10 cellular contexts compared by ENCODE assay signal in the genomic region with DNA sequence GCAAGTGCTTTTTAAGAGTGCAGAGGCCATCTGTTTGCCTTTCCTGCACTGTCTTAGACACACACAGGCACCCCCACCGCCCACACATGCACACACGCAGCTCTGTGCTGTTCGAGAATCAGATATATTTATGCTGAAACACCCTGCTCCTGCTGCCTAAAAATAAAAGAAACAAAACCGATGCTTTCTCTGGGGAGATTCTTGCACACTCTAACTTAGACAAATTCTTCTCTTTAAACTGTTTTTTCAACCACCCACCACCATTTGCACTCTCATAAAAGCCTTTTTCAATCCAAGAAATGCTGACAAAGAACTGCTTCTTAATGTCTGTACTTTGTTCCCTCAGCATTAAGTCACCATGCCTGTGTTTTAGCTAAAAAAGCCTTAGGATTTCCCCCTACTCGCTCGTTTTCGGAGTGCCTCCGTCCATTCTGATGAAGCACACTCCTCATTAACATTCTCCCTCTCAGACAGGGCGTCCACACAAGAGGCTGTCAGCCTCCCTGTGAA. TPM values are rescaled to one million over a fixed set of nuclear protein-coding genes. Genes with fewer than 3 reads are reported as not detected.
DNase-seq lines count a peak whose midpoint lies in the region; ATAC-seq and TF ChIP-seq lines count a peak whose summit lies in the region.
"Had no signal": no experiment of that assay in that cellular context is flagged by ENCODE, and none has a peak within 500 bp of the region (broad histone marks: within the 10 kb centered on the region; RNA-seq: fewer than 3 reads in every experiment).

No MANE protein-coding gene starts in this region.

- 33% methylated on average over 9 of the region's 9 CpGs for WGBS in esophagus muscularis mucosa

- DNase-seq in stimulated activated CD8-positive, alpha-beta memory T cell treated with anti-CD3 and anti-CD28 coated beads, Interleukin-4, amount 100 ng/mL, for 24 hours (ENCODE audit: low read depth): peak; percentile 11
- DNase-seq in stimulated activated CD8-positive, alpha-beta memory T cell treated with anti-CD3 and anti-CD28 coated beads, Interleukin-4, amount 100 ng/mL, for 48 hours: no peak
- DNase-seq in fibroblast of the aortic adventitia (ENCODE audit: low read depth) (peak; percentile 54), esophagus muscularis mucosa (ENCODE audit: extremely low spot score) (no peak)
- DNase-seq in CD8-positive, alpha-beta memory T cell: no peak
- DNase-seq in activated naive CD8-positive, alpha-beta T cell treated with anti-CD3 and anti-CD28 coated beads, Interleukin-2, amount 50 U/mL, for 24 hours: no peak
- DNase-seq: activated naive CD4-positive, alpha-beta T cell treated with Interleukin-2 at 50 U/mL for 16 hours; DND-41 had no signal

- POLR2A ChIA-PET in CD8-positive, alpha-beta memory T cell (lab: Charles Lee): no interaction called here

- ATAC-seq in HG03280 (IDR thresholded peaks at IDR 0.05; ENCODE audit: unreplicated experiment): peak; percentile 70
- no peak for ATAC-seq in GM21423 (IDR thresholded peaks at IDR 0.05; ENCODE audit: unreplicated experiment)
- ATAC-seq in activated naive CD8-positive, alpha-beta T cell treated with anti-CD3 and anti-CD28 coated beads, Interleukin-2, amount 50 U/mL, for 24 hours: no peak

- H3K36me3 ChIP-seq in CD8-positive, alpha-beta memory T cell (ENCODE audit: insufficient read depth, low read length): no peaks in the 10 kb centered on the region
- no peaks in the 10 kb centered on the region for H3K36me3 ChIP-seq in esophagus muscularis mucosa

- H3K9me3 Mint-ChIP-seq in CD8-positive, alpha-beta memory T cell: no peaks in the 10 kb centered on the region
- no peaks in the 10 kb centered on the region for H3K9me3 Mint-ChIP-seq in activated naive CD8-positive, alpha-beta T cell treated with anti-CD3 and anti-CD28 coated beads, Interleukin-2, amount 50 U/mL, for 24 hours

- H3K4me3 Mint-ChIP-seq in CD8-positive, alpha-beta memory T cell: no peak overlapping the region
- H3K4me3 Mint-ChIP-seq in activated naive CD8-positive, alpha-beta T cell treated with anti-CD3 and anti-CD28 coated beads, Interleukin-2, amount 50 U/mL, for 24 hours: no peak overlapping the region

- H3K27ac ChIP-seq in CD8-positive, alpha-beta memory T cell (ENCODE audit: low read depth, low read length): no peak overlapping the region
- H3K27ac ChIP-seq in esophagus muscularis mucosa (replicated peaks in 1 of 4): no peak overlapping the region

- CTCF ChIA-PET in CD8-positive, alpha-beta memory T cell (lab: Charles Lee): no interaction called here

- no peak overlapping the region for H3K4me3 ChIP-seq in fibroblast of the aortic adventitia (ENCODE audit: low read depth, low read length)
- H3K4me3 ChIP-seq in CD8-positive, alpha-beta memory T cell (ENCODE audit: low read length): no peak overlapping the region
- no peak overlapping the region for H3K4me3 ChIP-seq in esophagus muscularis mucosa

- H3K4me1 ChIP-seq in CD8-positive, alpha-beta memory T cell (ENCODE audit: insufficient read depth, low read length): no peaks in the 10 kb centered on the region
- H3K4me1 ChIP-seq in esophagus muscularis mucosa: peaks cover 0 to 15% (median 8%) of the 10 kb centered on the region in 4 donors

- TF ChIP-seq CTCF in fibroblast of the aortic adventitia (IDR thresholded peaks at IDR 0.05; ENCODE audit: insufficient read depth, low read length): no peak
- TF ChIP-seq CTCF in esophagus muscularis mucosa (IDR thresholded peaks at IDR 0.05): no peak

- no peaks in the 10 kb centered on the region for H3K27me3 ChIP-seq in CD8-positive, alpha-beta memory T cell (ENCODE audit: insufficient read depth, low read length, poor library complexity, severe bottlenecking)
- H3K27me3 ChIP-seq in esophagus muscularis mucosa: no peaks in the 10 kb centered on the region

- intact Hi-C loops in esophagus muscularis mucosa (cut with DNase I): no loop called here

- no peak for TF ChIP-seq EP300 in esophagus muscularis mucosa (IDR thresholded peaks at IDR 0.05)

- peak overlapping the region in 1 of 8 donors; percentile 47 for H3K27ac Mint-ChIP-seq in CD8-positive, alpha-beta memory T cell
- H3K27ac Mint-ChIP-seq in activated naive CD8-positive, alpha-beta T cell treated with anti-CD3 and anti-CD28 coated beads, Interleukin-2, amount 50 U/mL, for 24 hours: no peak overlapping the region

- H3K27me3 Mint-ChIP-seq in CD8-positive, alpha-beta memory T cell: no peaks in the 10 kb centered on the region
- peaks cover 2% of the 10 kb centered on the region for H3K27me3 Mint-ChIP-seq in activated naive CD8-positive, alpha-beta T cell treated with anti-CD3 and anti-CD28 coated beads, Interleukin-2, amount 50 U/mL, for 24 hours

- no peaks in the 10 kb centered on the region for H3K36me3 Mint-ChIP-seq in CD8-positive, alpha-beta memory T cell
- no peaks in the 10 kb centered on the region for H3K36me3 Mint-ChIP-seq in activated naive CD8-positive, alpha-beta T cell treated with anti-CD3 and anti-CD28 coated beads, Interleukin-2, amount 50 U/mL, for 24 hours (ENCODE audit: low read depth)

- H3K9me3 ChIP-seq in CD8-positive, alpha-beta memory T cell (ENCODE audit: low read length): no peaks in the 10 kb centered on the region
- no peaks in the 10 kb centered on the region for H3K9me3 ChIP-seq in esophagus muscularis mucosa

- no peaks in the 10 kb centered on the region for H3K4me1 Mint-ChIP-seq in CD8-positive, alpha-beta memory T cell
- no peaks in the 10 kb centered on the region for H3K4me1 Mint-ChIP-seq in activated naive CD8-positive, alpha-beta T cell treated with anti-CD3 and anti-CD28 coated beads, Interleukin-2, amount 50 U/mL, for 24 hours

- TF ChIP-seq POLR2A in esophagus muscularis mucosa (IDR thresholded peaks at IDR 0.05; ENCODE audit: low read depth): no peak

RNA-seq across cellular contexts. Expression of a gene that starts 26.2 kb away (rescaled TPM):
- total RNA-seq in fibroblast of the aortic adventitia (ENCODE audit: low replicate concordance) (13.4 and 15.5 TPM in 2 replicates), esophagus muscularis mucosa (1 to 10 TPM in 2 of 4 donors, under 1 TPM in 1, not detected in 1; 0.46 to 2.9 (median 1.6) TPM)
- 1 to 10 TPM in 1 of 2 experiments, under 1 TPM in 1; 0.91 to 1.0 TPM for total RNA-seq in CD8-positive, alpha-beta memory T cell
- not detected for polyA plus RNA-seq in CD8-positive, alpha-beta memory T cell

Comparison
In these comparisons a context has a peak if more than half of its experiments do, and no peak if none do; other contexts are left out.
1. DNase-seq: peak in stimulated activated CD8-positive, alpha-beta memory T cell treated with anti-CD3 and anti-CD28 coated beads, Interleukin-4, amount 100 ng/mL, for 24 hours (single experiment) and fibroblast of the aortic adventitia (single experiment); none in stimulated activated CD8-positive, alpha-beta memory T cell treated with anti-CD3 and anti-CD28 coated beads, Interleukin-4, amount 100 ng/mL, for 48 hours (single experiment), CD8-positive, alpha-beta memory T cell (0 of 5), activated naive CD8-positive, alpha-beta T cell treated with anti-CD3 and anti-CD28 coated beads, Interleukin-2, amount 50 U/mL, for 24 hours (single experiment) and esophagus muscularis mucosa (single experiment).